Comparison of ENCODE assay signal across 1 cellular context in genomic region chr6:107736713-107737396, GRCh38.
TF ChIP-seq lines count a peak whose summit lies in the region.

No MANE protein-coding gene starts in this region.

TF ChIP-seq in GM23338, 12 proteins besides CTCF, POLR2A, EP300 and RAD21:
- TF ChIP-seq ZNF462 (CRISPR knock-in tag; IDR thresholded peaks at IDR 0.05) (no peak), ZNF114 (CRISPR knock-in tag; IDR thresholded peaks at IDR 0.05) (no peak), NANOG (IDR thresholded peaks at IDR 0.05; ENCODE audit: borderline replicate concordance) (peak; percentile 37; the same call in 1 of the 2 replicates), ZNF331 (CRISPR knock-in tag; IDR thresholded peaks at IDR 0.05; ENCODE audit: low read depth) (no peak), EZH2 (IDR thresholded peaks at IDR 0.05; ENCODE audit: low read depth, unreplicated experiment) (no peak)
- TF ChIP-seq, protein P1, sequence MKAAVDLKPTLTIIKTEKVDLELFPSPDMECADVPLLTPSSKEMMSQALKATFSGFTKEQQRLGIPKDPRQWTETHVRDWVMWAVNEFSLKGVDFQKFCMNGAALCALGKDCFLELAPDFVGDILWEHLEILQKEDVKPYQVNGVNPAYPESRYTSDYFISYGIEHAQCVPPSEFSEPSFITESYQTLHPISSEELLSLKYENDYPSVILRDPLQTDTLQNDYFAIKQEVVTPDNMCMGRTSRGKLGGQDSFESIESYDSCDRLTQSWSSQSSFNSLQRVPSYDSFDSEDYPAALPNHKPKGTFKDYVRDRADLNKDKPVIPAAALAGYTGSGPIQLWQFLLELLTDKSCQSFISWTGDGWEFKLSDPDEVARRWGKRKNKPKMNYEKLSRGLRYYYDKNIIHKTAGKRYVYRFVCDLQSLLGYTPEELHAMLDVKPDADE (IDR thresholded peaks at IDR 0.05) = no peak
- TF ChIP-seq, protein P2, sequence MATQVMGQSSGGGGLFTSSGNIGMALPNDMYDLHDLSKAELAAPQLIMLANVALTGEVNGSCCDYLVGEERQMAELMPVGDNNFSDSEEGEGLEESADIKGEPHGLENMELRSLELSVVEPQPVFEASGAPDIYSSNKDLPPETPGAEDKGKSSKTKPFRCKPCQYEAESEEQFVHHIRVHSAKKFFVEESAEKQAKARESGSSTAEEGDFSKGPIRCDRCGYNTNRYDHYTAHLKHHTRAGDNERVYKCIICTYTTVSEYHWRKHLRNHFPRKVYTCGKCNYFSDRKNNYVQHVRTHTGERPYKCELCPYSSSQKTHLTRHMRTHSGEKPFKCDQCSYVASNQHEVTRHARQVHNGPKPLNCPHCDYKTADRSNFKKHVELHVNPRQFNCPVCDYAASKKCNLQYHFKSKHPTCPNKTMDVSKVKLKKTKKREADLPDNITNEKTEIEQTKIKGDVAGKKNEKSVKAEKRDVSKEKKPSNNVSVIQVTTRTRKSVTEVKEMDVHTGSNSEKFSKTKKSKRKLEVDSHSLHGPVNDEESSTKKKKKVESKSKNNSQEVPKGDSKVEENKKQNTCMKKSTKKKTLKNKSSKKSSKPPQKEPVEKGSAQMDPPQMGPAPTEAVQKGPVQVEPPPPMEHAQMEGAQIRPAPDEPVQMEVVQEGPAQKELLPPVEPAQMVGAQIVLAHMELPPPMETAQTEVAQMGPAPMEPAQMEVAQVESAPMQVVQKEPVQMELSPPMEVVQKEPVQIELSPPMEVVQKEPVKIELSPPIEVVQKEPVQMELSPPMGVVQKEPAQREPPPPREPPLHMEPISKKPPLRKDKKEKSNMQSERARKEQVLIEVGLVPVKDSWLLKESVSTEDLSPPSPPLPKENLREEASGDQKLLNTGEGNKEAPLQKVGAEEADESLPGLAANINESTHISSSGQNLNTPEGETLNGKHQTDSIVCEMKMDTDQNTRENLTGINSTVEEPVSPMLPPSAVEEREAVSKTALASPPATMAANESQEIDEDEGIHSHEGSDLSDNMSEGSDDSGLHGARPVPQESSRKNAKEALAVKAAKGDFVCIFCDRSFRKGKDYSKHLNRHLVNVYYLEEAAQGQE (IDR thresholded peaks at IDR 0.05; ENCODE audit: unreplicated experiment) = no peak
